16 cellular contexts compared by ENCODE assay signal in the genomic region with DNA sequence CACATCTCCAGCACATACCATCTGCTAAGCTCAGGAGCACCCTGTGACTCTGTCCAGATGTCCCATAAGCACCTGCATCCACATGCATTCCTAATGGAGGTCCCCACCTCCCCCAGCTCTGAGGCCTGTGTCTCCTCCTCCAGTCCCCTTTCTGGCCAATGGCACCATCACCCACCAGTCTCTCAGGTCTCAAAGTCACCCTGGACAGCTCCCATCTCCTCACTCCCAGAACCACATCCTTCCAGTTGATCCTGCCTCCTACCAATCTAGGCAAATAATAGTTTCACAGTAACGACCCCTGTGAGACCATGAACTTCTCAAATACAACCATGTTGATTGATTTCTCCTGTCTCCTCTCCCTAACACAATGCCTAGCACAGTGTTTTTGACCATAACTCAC. TPM values are rescaled to one million over a fixed set of nuclear protein-coding genes. Genes with fewer than 3 reads are reported as not detected.
A peak's percentile ranks its signal among the peaks of the same experiment; 100 is the strongest.
DNase-seq lines count a peak whose midpoint lies in the region; ATAC-seq and TF ChIP-seq lines count a peak whose summit lies in the region.
"Had no signal": no experiment of that assay in that cellular context is flagged by ENCODE, and none has a peak within 500 bp of the region (broad histone marks: within the 10 kb centered on the region; RNA-seq: fewer than 3 reads in every experiment).

No MANE protein-coding gene starts in this region.

- DNase-seq in GM23338 (ENCODE audit: low spot score) (no peak), endothelial cell (ENCODE audit: low spot score) (no peak), neuronal stem cell (ENCODE audit: low spot score) (no peak), right atrium auricular region (ENCODE audit: low spot score) (no peak), DMS153 treated with DMSO at 0.1 percent for 48 hours (lab: John Stamatoyannopoulos, UW; ENCODE audit: unreplicated experiment) (no peak)
- DNase-seq: BE2C; CD8-positive, alpha-beta T cell; COR-L47; DMS53 had no signal

- H3K18ac ChIP-seq in neuronal stem cell (ENCODE audit: low read length), result no peak overlapping the region

- no peaks in the 10 kb centered on the region for H3K9me2 ChIP-seq in GM23338 (ENCODE audit: insufficient read depth)

- H3K36me3 ChIP-seq in GM23338 (ENCODE audit: insufficient read depth), result no peaks in the 10 kb centered on the region
- no peaks in the 10 kb centered on the region for H3K36me3 ChIP-seq in neuronal stem cell (replicated peaks in 1 of 2; ENCODE audit: control insufficient read depth in 2 of 2, insufficient read depth in 2 of 2, low read length in 2 of 2)
- H3K36me3 ChIP-seq in right atrium auricular region, result no peaks in the 10 kb centered on the region
- H3K36me3 ChIP-seq: BE2C had no signal

- no peaks in the 10 kb centered on the region for H3K27me3 Mint-ChIP-seq in GM23338 (ENCODE audit: insufficient read depth, low read depth, poor library complexity)
- H3K27me3 Mint-ChIP-seq in endothelial cell (ENCODE audit: unreplicated experiment), result no peaks in the 10 kb centered on the region

- H2BK5ac ChIP-seq in neuronal stem cell (ENCODE audit: low read length), result no peak overlapping the region

- no peaks in the 10 kb centered on the region for H3K79me2 ChIP-seq in GM23338 (replicated peaks; ENCODE audit: insufficient read depth)

- H3K4me3 Mint-ChIP-seq in GM23338 (no peak overlapping the region), endothelial cell (ENCODE audit: unreplicated experiment) (peak overlapping the region; percentile 62)
- H3K4me3 Mint-ChIP-seq: CD8-positive, alpha-beta T cell had no signal

- H3K79me1 ChIP-seq in neuronal stem cell (ENCODE audit: low read depth, low read length), result no peaks in the 10 kb centered on the region

- no peaks in the 10 kb centered on the region for H4K20me1 ChIP-seq in GM23338 (replicated peaks; ENCODE audit: insufficient read depth)

- H3K4me1 Mint-ChIP-seq in GM23338 (peaks cover 11% of the 10 kb centered on the region; the same call in 2 of the 3 replicates), endothelial cell (ENCODE audit: unreplicated experiment) (peaks cover 9% of the 10 kb centered on the region)

- no peak overlapping the region for H2BK120ac ChIP-seq in neuronal stem cell (ENCODE audit: low read depth, low read length)

- no peaks in the 10 kb centered on the region; the same call in 1 of the 2 replicates for H3K4me1 ChIP-seq in GM23338 (ENCODE audit: insufficient read depth)
- H3K4me1 ChIP-seq in neuronal stem cell (ENCODE audit: control insufficient read depth in 2 of 2, insufficient read depth in 1 of 2, low read depth in 1 of 2, low read length in 2 of 2), result peaks cover 0 to 2% of the 10 kb centered on the region in 2 donors
- H3K4me1 ChIP-seq in right atrium auricular region, result peaks cover 0 to 11% of the 10 kb centered on the region in 2 donors
- H3K4me1 ChIP-seq: A549, BE2C had no signal

- H4K8ac ChIP-seq in neuronal stem cell (ENCODE audit: low read depth, low read length), result no peak overlapping the region

- H3K9me3 ChIP-seq in neuronal stem cell (replicated peaks in 1 of 2; ENCODE audit: control insufficient read depth in 2 of 2, insufficient read depth in 1 of 2, low read depth in 1 of 2, low read length in 2 of 2), result no peaks in the 10 kb centered on the region
- no peaks in the 10 kb centered on the region for H3K9me3 ChIP-seq in right atrium auricular region
- H3K9me3 ChIP-seq: A549, BE2C had no signal

- H3K4me2 ChIP-seq in GM23338 (no peak overlapping the region), neuronal stem cell (ENCODE audit: insufficient read depth, low read length, poor library complexity, severe bottlenecking) (no peak overlapping the region)
- H3K4me2 ChIP-seq: A549 had no signal

- H3K27me3 ChIP-seq in GM23338 (ENCODE audit: insufficient read depth), result no peaks in the 10 kb centered on the region
- peaks cover 0 to 6% (median 0%) of the 10 kb centered on the region in 3 experiments for H3K27me3 ChIP-seq in neuronal stem cell (ENCODE audit: control insufficient read depth in 3 of 3, insufficient read depth in 3 of 3, low read depth in 1 of 3, low read length in 3 of 3)
- H3K27me3 ChIP-seq in right atrium auricular region, result no peaks in the 10 kb centered on the region

- H2AK5ac ChIP-seq in neuronal stem cell (ENCODE audit: low read depth, low read length), result no peak overlapping the region

- no peak overlapping the region for H3K14ac ChIP-seq in neuronal stem cell (ENCODE audit: low read length)

- no CpG with 5 or more reads among the region's 1 CpG for WGBS in neuronal stem cell (ENCODE audit: extremely low coverage in 2 of 2, insufficient read length in 2 of 2, insufficient replicate concordance in 1 of 2), 2 donors

- no peak overlapping the region for H2AFZ ChIP-seq in GM23338
- no peak overlapping the region for H2AFZ ChIP-seq in neuronal stem cell (ENCODE audit: low read length)

- no peak overlapping the region for H3K4ac ChIP-seq in neuronal stem cell (ENCODE audit: low read length)

- H4K91ac ChIP-seq in neuronal stem cell (ENCODE audit: low read depth, low read length, poor library complexity), result no peak overlapping the region

- no peak overlapping the region for H3K27ac Mint-ChIP-seq in GM23338
- no peak overlapping the region for H3K27ac Mint-ChIP-seq in endothelial cell (ENCODE audit: unreplicated experiment)
- H3K27ac Mint-ChIP-seq: CD8-positive, alpha-beta T cell had no signal

- H3K36me3 Mint-ChIP-seq in GM23338 (ENCODE audit: low read depth), result no peaks in the 10 kb centered on the region
- peaks cover 21% of the 10 kb centered on the region for H3K36me3 Mint-ChIP-seq in endothelial cell (ENCODE audit: low read depth, unreplicated experiment)
- H3K36me3 Mint-ChIP-seq: CD8-positive, alpha-beta T cell had no signal

- ATAC-seq in GM23338 (no peak; the same call in 2 of the 3 replicates), HG02840 (IDR thresholded peaks at IDR 0.05; ENCODE audit: low FRiP score, unreplicated experiment) (no peak)
- ATAC-seq: A549; CD8-positive, alpha-beta T cell; HepG2 had no signal

- no peak overlapping the region for H3K9ac ChIP-seq in neuronal stem cell (ENCODE audit: low read depth, low read length, poor library complexity)

- no peak overlapping the region for H2BK15ac ChIP-seq in neuronal stem cell (ENCODE audit: low read length)

- no peak overlapping the region for H3K4me3 ChIP-seq in GM23338
- H3K4me3 ChIP-seq in neuronal stem cell (ENCODE audit: low read length in 2 of 2), result no peak overlapping the region
- H3K4me3 ChIP-seq in right atrium auricular region, result no peak overlapping the region
- H3K4me3 ChIP-seq: A549 had no signal

- H3F3A ChIP-seq in GM23338 (replicated peaks; ENCODE audit: low read depth), result no peaks in the 10 kb centered on the region

- H3K23ac ChIP-seq in neuronal stem cell (ENCODE audit: low read depth, low read length, poor library complexity), result no peak overlapping the region

- TF ChIP-seq CTCF in GM23338 (conservative IDR thresholded peaks at IDR 0.05; ENCODE audit: low read depth in 2 of 2) (no peak), endothelial cell (IDR thresholded peaks at IDR 0.05; ENCODE audit: unreplicated experiment) (no peak), right atrium auricular region (IDR thresholded peaks at IDR 0.05) (no peak)

- no peaks in the 10 kb centered on the region for H3K9me3 Mint-ChIP-seq in GM23338
- no peaks in the 10 kb centered on the region for H3K9me3 Mint-ChIP-seq in endothelial cell (ENCODE audit: unreplicated experiment)
- H3K9me3 Mint-ChIP-seq: CD8-positive, alpha-beta T cell had no signal

- H3K27ac ChIP-seq in GM23338 (ENCODE audit: low read depth), result no peak overlapping the region
- no peak overlapping the region for H3K27ac ChIP-seq in neuronal stem cell (replicated peaks; ENCODE audit: low read length)
- no peak overlapping the region for H3K27ac ChIP-seq in right atrium auricular region
- H3K27ac ChIP-seq: A549, C4-2B had no signal

- H2BK12ac ChIP-seq in neuronal stem cell (ENCODE audit: low read length), result no peak overlapping the region

TF ChIP-seq in PFSK-1, 5 proteins besides CTCF, POLR2A, EP300 and RAD21:
- TF ChIP-seq, protein P1, sequence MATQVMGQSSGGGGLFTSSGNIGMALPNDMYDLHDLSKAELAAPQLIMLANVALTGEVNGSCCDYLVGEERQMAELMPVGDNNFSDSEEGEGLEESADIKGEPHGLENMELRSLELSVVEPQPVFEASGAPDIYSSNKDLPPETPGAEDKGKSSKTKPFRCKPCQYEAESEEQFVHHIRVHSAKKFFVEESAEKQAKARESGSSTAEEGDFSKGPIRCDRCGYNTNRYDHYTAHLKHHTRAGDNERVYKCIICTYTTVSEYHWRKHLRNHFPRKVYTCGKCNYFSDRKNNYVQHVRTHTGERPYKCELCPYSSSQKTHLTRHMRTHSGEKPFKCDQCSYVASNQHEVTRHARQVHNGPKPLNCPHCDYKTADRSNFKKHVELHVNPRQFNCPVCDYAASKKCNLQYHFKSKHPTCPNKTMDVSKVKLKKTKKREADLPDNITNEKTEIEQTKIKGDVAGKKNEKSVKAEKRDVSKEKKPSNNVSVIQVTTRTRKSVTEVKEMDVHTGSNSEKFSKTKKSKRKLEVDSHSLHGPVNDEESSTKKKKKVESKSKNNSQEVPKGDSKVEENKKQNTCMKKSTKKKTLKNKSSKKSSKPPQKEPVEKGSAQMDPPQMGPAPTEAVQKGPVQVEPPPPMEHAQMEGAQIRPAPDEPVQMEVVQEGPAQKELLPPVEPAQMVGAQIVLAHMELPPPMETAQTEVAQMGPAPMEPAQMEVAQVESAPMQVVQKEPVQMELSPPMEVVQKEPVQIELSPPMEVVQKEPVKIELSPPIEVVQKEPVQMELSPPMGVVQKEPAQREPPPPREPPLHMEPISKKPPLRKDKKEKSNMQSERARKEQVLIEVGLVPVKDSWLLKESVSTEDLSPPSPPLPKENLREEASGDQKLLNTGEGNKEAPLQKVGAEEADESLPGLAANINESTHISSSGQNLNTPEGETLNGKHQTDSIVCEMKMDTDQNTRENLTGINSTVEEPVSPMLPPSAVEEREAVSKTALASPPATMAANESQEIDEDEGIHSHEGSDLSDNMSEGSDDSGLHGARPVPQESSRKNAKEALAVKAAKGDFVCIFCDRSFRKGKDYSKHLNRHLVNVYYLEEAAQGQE (IDR thresholded peaks at IDR 0.05; ENCODE audit: insufficient read depth in 1 of 2, low read depth in 2 of 2, low read length in 2 of 2), result peak; percentile 62 to 85; a peak in 3 of 4 replicates
- no peak for TF ChIP-seq FOXP2 (optimal IDR thresholded peaks at IDR 0.05; ENCODE audit: borderline replicate concordance, extremely low read depth, extremely low read length, insufficient read depth)
TF ChIP-seq in PFSK-1: peak in this region for 1.

RNA-seq across cellular contexts. Expression of a gene that starts 40.1 kb away (rescaled TPM):
- total RNA-seq in GM23338 (2014; rRNA removed; shearing (Covaris generic)), result not detected in 2 replicates
- polyA plus RNA-seq in GM23338 (2016; fragmentation: Nextera tagmentation; extraction: Ambion mirVana), result 0.16 and 0.17 TPM in 2 replicates
- polyA plus RNA-seq in PFSK-1 (2012; ENCODE audit: insufficient read length, low read depth), result not detected
- total RNA-seq in endothelial cell (ENCODE audit: unreplicated experiment), result 19.7 TPM
- polyA plus RNA-seq in neuronal stem cell (2013, experiment 1 of 2), result 0.40 TPM
- polyA plus RNA-seq in neuronal stem cell (2013, experiment 2 of 2), result 0.47 TPM
- total RNA-seq in right atrium auricular region, result 10 to 100 TPM; 11.6 to 15.2 TPM
- total RNA-seq: CD8-positive, alpha-beta T cell; G401; HepG2 had no signal
- polyA plus RNA-seq: AG04450, HepG2 had no signal

Comparison
In these comparisons a context has a peak if more than half of its experiments do, and no peak if none do; other contexts are left out.
1. RNA of a gene that starts 40.1 kb away (total RNA-seq): 19.7 TPM in endothelial cell (single experiment) and 11.6 to 15.2 TPM in right atrium auricular region; not detected in GM23338; every median in the first group is over 10 times any median in the second.